ENCODE assay signal across 10 cellular contexts in the genomic region with DNA sequence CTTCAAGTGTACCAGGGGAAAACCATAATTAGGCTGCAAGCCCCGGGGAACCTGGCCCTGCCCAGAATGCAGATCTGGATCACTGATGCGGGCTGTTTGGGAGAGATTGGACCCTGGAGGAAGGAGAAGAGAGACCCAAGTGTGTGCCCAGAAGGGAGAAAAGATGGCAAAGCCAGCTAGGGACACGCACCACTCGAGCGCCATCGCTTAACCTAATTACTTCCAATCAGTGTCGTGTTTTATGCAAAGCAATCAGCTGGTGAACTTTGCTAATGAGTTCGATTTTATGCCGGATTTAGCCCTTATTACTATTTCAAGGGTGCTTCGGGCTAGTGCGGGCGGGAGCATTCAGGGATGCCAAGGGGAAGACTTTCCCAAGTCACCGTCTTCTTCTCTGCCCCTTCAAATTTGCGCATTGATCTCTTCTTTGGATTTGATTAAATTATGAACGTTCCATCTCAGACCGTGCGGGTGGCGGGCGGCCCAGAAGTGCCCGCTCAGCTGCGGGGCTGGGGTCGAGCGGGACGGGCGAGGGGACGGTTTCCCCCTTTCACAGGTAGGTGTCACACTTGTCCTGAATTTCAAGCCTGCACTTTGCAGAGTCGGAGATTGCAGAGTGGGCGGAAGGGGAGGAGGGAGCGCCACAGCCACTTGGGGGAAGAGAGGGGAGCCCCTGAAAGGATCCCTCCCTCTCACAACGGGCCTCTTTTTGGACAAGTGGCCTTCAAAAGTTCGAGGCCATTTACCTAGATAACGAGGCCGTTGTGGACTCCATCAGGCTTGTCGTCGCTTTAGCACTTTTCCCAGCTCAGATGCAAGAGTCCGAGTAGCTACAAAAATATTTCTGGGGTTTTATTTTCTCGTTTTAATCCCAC. TPM values are rescaled to one million over a fixed set of nuclear protein-coding genes. Genes with fewer than 3 reads are reported as not detected.
A peak's percentile ranks its signal among the peaks of the same experiment; 100 is the strongest.
DNase-seq lines count a peak whose midpoint lies in the region; FAIRE-seq and TF ChIP-seq lines count a peak whose summit lies in the region.
"Had no signal": no experiment of that assay in that cellular context is flagged by ENCODE, and none has a peak within 500 bp of the region (broad histone marks: within the 10 kb centered on the region; RNA-seq: fewer than 3 reads in every experiment).

No MANE protein-coding gene starts in this region.

- CTCF ChIA-PET in activated CD4-positive, alpha-beta memory T cell treated with anti-CD3 and anti-CD28 coated beads for 36 hours (lab: Charles Lee), result no interaction called here

- H3K36me3 ChIP-seq in HUES48 (ENCODE audit: control insufficient read depth, insufficient read depth, low read length), result no peaks in the 10 kb centered on the region
- no peaks in the 10 kb centered on the region for H3K36me3 ChIP-seq in ectodermal cell (ENCODE audit: control insufficient read depth, insufficient read depth, low read length)
- H3K36me3 ChIP-seq: stomach had no signal

- in situ Hi-C loops in Caki2 (cut with HindIII; ENCODE audit: low pct_unique_long_range_greater_than_20kb, low sequenced_read_pairs), result no loop called here

- no peak overlapping the region for H3K27ac Mint-ChIP-seq in activated CD4-positive, alpha-beta memory T cell treated with anti-CD3 and anti-CD28 coated beads for 36 hours

- no peak overlapping the region for H3K9ac ChIP-seq in HUES48 (ENCODE audit: low read depth, low read length)

- DNase-seq in Caki2 (ENCODE audit: low read depth) (peak; percentile 58), midbrain (lab: John Stamatoyannopoulos, UW) (peak; percentile 50), NCI-H2171 treated with DMSO at 0.1 percent for 48 hours (lab: John Stamatoyannopoulos, UW) (no peak), AML-193 (lab: John Stamatoyannopoulos, UW) (no peak), H54 (ENCODE audit: insufficient read length, low spot score) (no peak)
- DNase-seq in activated CD4-positive, alpha-beta memory T cell treated with anti-CD3 and anti-CD28 coated beads for 36 hours, result no peak
- DNase-seq: stomach had no signal

- H3K4me3 ChIP-seq in HUES48 (ENCODE audit: low read depth, low read length) (peak overlapping the region; percentile 36), ectodermal cell (ENCODE audit: insufficient read depth, low read depth, low read length) (peak overlapping the region; percentile 43)
- H3K4me3 ChIP-seq: K562 had no signal

- peaks cover 2% of the 10 kb centered on the region for H3K9me3 Mint-ChIP-seq in activated CD4-positive, alpha-beta memory T cell treated with anti-CD3 and anti-CD28 coated beads for 36 hours

- 3% methylated on average over 37 of the region's 37 CpGs for WGBS in ectodermal cell, 2 experiments

- H3K9me3 ChIP-seq in HUES48 (ENCODE audit: control insufficient read depth, insufficient read depth, low read length) (no peaks in the 10 kb centered on the region), ectodermal cell (ENCODE audit: control insufficient read depth, low read length) (no peaks in the 10 kb centered on the region)
- H3K9me3 ChIP-seq: stomach had no signal

- peaks cover 36% of the 10 kb centered on the region for H3K4me1 ChIP-seq in HUES48 (ENCODE audit: control insufficient read depth, insufficient read depth, low read length)
- peaks cover 24% of the 10 kb centered on the region for H3K4me1 ChIP-seq in ectodermal cell (ENCODE audit: control insufficient read depth, insufficient read depth, low read length)

- H3K4me1 Mint-ChIP-seq in activated CD4-positive, alpha-beta memory T cell treated with anti-CD3 and anti-CD28 coated beads for 36 hours (ENCODE audit: low read depth), result peaks cover 25% of the 10 kb centered on the region

- POLR2A ChIA-PET in activated CD4-positive, alpha-beta memory T cell treated with anti-CD3 and anti-CD28 coated beads for 36 hours (lab: Charles Lee), result no interaction called here

- intact Hi-C loops in activated CD4-positive, alpha-beta memory T cell treated with anti-CD3 and anti-CD28 coated beads for 36 hours (cut with micrococcal nuclease), result loop anchor here (5.0 to 10.0 kb wide), 3 partner anchors 320 to 1382 kb away; partner anchors contain the start of gene IRX6

- peaks cover 9% of the 10 kb centered on the region for H3K36me3 Mint-ChIP-seq in activated CD4-positive, alpha-beta memory T cell treated with anti-CD3 and anti-CD28 coated beads for 36 hours

- H3K27me3 ChIP-seq in HUES48 (ENCODE audit: control insufficient read depth, insufficient read depth, low read length), result peaks cover 89% of the 10 kb centered on the region
- H3K27me3 ChIP-seq in ectodermal cell (ENCODE audit: control insufficient read depth, insufficient read depth, low read length, poor library complexity, severe bottlenecking), result peaks cover 85% of the 10 kb centered on the region

- H3K27me3 Mint-ChIP-seq in activated CD4-positive, alpha-beta memory T cell treated with anti-CD3 and anti-CD28 coated beads for 36 hours, result peaks cover 72% of the 10 kb centered on the region

- no peak for TF ChIP-seq POLR2A in H54 (IDR thresholded peaks at IDR 0.05; ENCODE audit: low read depth, low read length)

- H3K27ac ChIP-seq in HUES48 (ENCODE audit: low read depth, low read length) (no peak overlapping the region), ectodermal cell (ENCODE audit: insufficient read depth, low read depth, low read length, poor library complexity, severe bottlenecking) (no peak overlapping the region)

- H3K4me3 Mint-ChIP-seq in activated CD4-positive, alpha-beta memory T cell treated with anti-CD3 and anti-CD28 coated beads for 36 hours, result no peak overlapping the region

- no peak for FAIRE-seq in H54 (lab: Jason Lieb, UNC)
- FAIRE-seq: K562 had no signal

RNA-seq across cellular contexts. Expression of gene IRX5, which starts 4.1 kb away (rescaled TPM):
- total RNA-seq in Caki2 (2014; rRNA removed; shearing (Covaris generic); ENCODE audit: low replicate concordance), result 21.1 and 21.8 TPM in 2 replicates
- polyA plus RNA-seq in ectodermal cell (2013, experiment 1 of 4), result 10.4 TPM
- polyA plus RNA-seq in ectodermal cell (2013, experiment 2 of 4), result 8.4 TPM
- polyA plus RNA-seq in ectodermal cell (2013, experiment 3 of 4), result 16.8 TPM
- polyA plus RNA-seq in ectodermal cell (2013, experiment 4 of 4), result 16.0 TPM
- under 1 TPM in 1 of 2 experiments, not detected in 1; 0.17 TPM for total RNA-seq in activated CD4-positive, alpha-beta memory T cell treated with anti-CD3 and anti-CD28 coated beads for 36 hours

Comparison
In these comparisons a context has a peak if more than half of its experiments do, and no peak if none do; other contexts are left out.
1. DNase-seq: peak in Caki2 (single experiment) and midbrain (single experiment); none in NCI-H2171 treated with DMSO at 0.1 percent for 48 hours (single experiment), activated CD4-positive, alpha-beta memory T cell treated with anti-CD3 and anti-CD28 coated beads for 36 hours (single experiment), AML-193 (0 of 2) and H54 (single experiment).
2. RNA of gene IRX5, which starts 4.1 kb away (total RNA-seq): 21.1 to 21.8 TPM in Caki2; 0.17 TPM in activated CD4-positive, alpha-beta memory T cell treated with anti-CD3 and anti-CD28 coated beads for 36 hours; every median in the first group is over 10 times any median in the second.